ENCODE assay signal across 18 cellular contexts in genomic region chr22:18095101-18095805, GRCh38. TPM values are rescaled to one million over a fixed set of nuclear protein-coding genes. Genes with fewer than 3 reads are reported as not detected.
DNase-seq lines count a peak whose midpoint lies in the region; ATAC-seq and TF ChIP-seq lines count a peak whose summit lies in the region.
"Had no signal": no experiment of that assay in that cellular context is flagged by ENCODE, and none has a peak within 500 bp of the region (broad histone marks: within the 10 kb centered on the region; RNA-seq: fewer than 3 reads in every experiment).

No MANE protein-coding gene starts in this region.

- peak overlapping the region; percentile 47 to 62 for H3K27ac ChIP-seq in right atrium auricular region
- H3K27ac ChIP-seq: adrenal gland, neural progenitor cell, skin epidermis had no signal

- intact Hi-C loops in cardiac septum (cut with DNase I), result no loop called here

- no peaks in the 10 kb centered on the region for H3K36me3 ChIP-seq in right atrium auricular region
- H3K36me3 ChIP-seq: adrenal gland, neural progenitor cell had no signal

- peaks cover 0 to 36% of the 10 kb centered on the region in 2 donors for H3K4me1 ChIP-seq in right atrium auricular region
- H3K4me1 ChIP-seq: neural progenitor cell had no signal

- TF ChIP-seq CTCF in right atrium auricular region (IDR thresholded peaks at IDR 0.05), result no peak

- no peaks in the 10 kb centered on the region for H3K27me3 ChIP-seq in right atrium auricular region
- H3K27me3 ChIP-seq: adrenal gland, neural progenitor cell had no signal

- H3K4me3 ChIP-seq in right atrium auricular region, result no peak overlapping the region
- H3K4me3 ChIP-seq: adrenal gland, lung, neural progenitor cell, skin epidermis had no signal

- ATAC-seq in GM21717 (IDR thresholded peaks at IDR 0.05; ENCODE audit: unreplicated experiment), result no peak

- no peaks in the 10 kb centered on the region for H3K9me3 ChIP-seq in right atrium auricular region
- H3K9me3 ChIP-seq: adrenal gland had no signal

- no peak for DNase-seq in right atrium auricular region (ENCODE audit: low spot score)
- DNase-seq in cardiac septum (ENCODE audit: low spot score), result no peak
- DNase-seq in amniotic epithelial cell (ENCODE audit: low read depth), result peak; percentile 49
- peak; percentile 9 for DNase-seq in kidney glomerular epithelial cell (lab: John Stamatoyannopoulos, UW)
- no peak for DNase-seq in DMS114 treated with DMSO at 0.1 percent for 48 hours (lab: John Stamatoyannopoulos, UW; ENCODE audit: unreplicated experiment)
- DNase-seq in medulla oblongata (ENCODE audit: extremely low spot score), result no peak
- DNase-seq: activated CD4-positive, CD25-positive, alpha-beta regulatory T cell; adrenal gland; DND-41; HFFc6; Kasumi-1; NCI-H187 treated with DMSO at 0.1 percent for 48 hours; NCI-H774; T-helper 1 cell had no signal

RNA-seq across cellular contexts. Expression of gene TUBA8, which starts 15.4 kb away (rescaled TPM):
- 10 to 100 TPM; 67.1 to 97.3 TPM for total RNA-seq in right atrium auricular region
- total RNA-seq in cardiac septum, result 84.0 TPM

RNA-seq across cellular contexts. Expression of gene PEX26, which starts 17.5 kb away (rescaled TPM):
- 10 to 100 TPM; 15.1 to 18.4 TPM for total RNA-seq in right atrium auricular region
- total RNA-seq in cardiac septum, result 24.9 TPM

RNA-seq across cellular contexts. Expression of gene USP18, which starts 54.7 kb away (rescaled TPM):
- total RNA-seq in right atrium auricular region (1 to 10 TPM; 2.2 to 3.6 TPM), cardiac septum (1.4 TPM)

Comparison
In these comparisons a context has a peak if more than half of its experiments do, and no peak if none do; other contexts are left out.
1. DNase-seq: peak in amniotic epithelial cell (single experiment) and kidney glomerular epithelial cell (single experiment); none in right atrium auricular region (single experiment), cardiac septum (single experiment), DMS114 treated with DMSO at 0.1 percent for 48 hours (single experiment) and medulla oblongata (single experiment).